In the genomic region with DNA sequence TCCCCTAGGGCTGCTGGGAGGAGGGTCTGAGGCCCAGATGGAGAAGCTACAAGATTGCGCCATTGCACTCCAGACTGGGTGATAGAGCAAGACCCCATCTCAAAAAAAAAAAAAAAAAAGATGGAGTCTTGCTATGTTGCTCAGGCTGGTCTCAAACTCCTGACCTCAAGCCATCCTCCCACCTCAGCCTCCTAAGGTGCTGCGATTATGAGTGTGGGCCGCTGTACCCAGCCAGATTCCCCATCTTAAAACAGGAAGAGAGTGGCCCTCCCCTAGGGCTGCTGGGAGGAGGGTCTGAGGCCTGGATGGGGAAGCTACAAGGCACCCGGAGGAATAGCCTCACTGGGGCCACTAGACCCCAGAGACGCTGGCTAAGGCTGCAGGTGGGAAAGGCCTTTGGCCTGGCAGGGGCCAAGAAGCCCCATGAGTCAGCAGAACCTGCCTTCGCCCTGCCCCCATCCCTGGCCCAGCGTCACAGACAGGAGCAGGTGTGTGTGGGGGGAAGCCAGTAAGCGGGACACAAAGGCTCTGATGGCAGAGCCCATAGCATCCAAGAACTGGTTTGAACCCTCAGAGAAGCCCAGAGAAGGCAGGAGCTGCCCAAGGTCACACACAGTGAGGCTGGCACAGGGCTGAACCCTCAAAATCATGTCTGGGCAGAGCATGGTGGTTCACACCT, we compare ENCODE assay signal across 6 cellular contexts. TPM values are rescaled to one million over a fixed set of nuclear protein-coding genes. Genes with fewer than 3 reads are reported as not detected.
DNase-seq lines count a peak whose midpoint lies in the region; ATAC-seq and TF ChIP-seq lines count a peak whose summit lies in the region.
"Not testable (repeated sequence)": the region's sequence is repeated elsewhere in the genome, so short reads cannot be mapped to it uniquely, and the experiment has no call there.

No MANE protein-coding gene starts in this region.

- not testable (repeated sequence) for H3K4me3 ChIP-seq in adrenal gland, left lung, psoas muscle, spleen

- H3K36me3 ChIP-seq in adrenal gland (replicated peaks in 1 of 2); left lung; psoas muscle (ENCODE audit: insufficient read depth in 1 of 2, low read depth in 1 of 2); spleen: not testable (repeated sequence)

- TF ChIP-seq CTCF in activated CD8-positive, alpha-beta T cell treated with anti-CD3 and anti-CD28 coated beads for 36 hours (IDR thresholded peaks at IDR 0.05); adrenal gland (IDR thresholded peaks at IDR 0.05); left lung (IDR thresholded peaks at IDR 0.05); psoas muscle (IDR thresholded peaks at IDR 0.05); spleen (IDR thresholded peaks at IDR 0.05 in 8 of 11, conservative IDR thresholded peaks at IDR 0.05 in 3 of 11): not testable (repeated sequence)

- H3K27ac ChIP-seq in adrenal gland, left lung, spleen: not testable (repeated sequence)
- H3K27ac ChIP-seq in psoas muscle: peak overlapping the region; percentile 87

- not testable (repeated sequence) for TF ChIP-seq POLR2A in adrenal gland (IDR thresholded peaks at IDR 0.05); spleen (IDR thresholded peaks at IDR 0.05)

- not testable (repeated sequence) for ATAC-seq in activated CD8-positive, alpha-beta T cell treated with anti-CD3 and anti-CD28 coated beads for 36 hours; left ventricle myocardium superior; left lung
- peak; percentile 47 to 64 (median 55) for ATAC-seq in psoas muscle

- H3K27me3 Mint-ChIP-seq in activated CD8-positive, alpha-beta T cell treated with anti-CD3 and anti-CD28 coated beads for 36 hours: not testable (repeated sequence)

- not testable (repeated sequence) for H3K27me3 ChIP-seq in adrenal gland; left lung; psoas muscle (ENCODE audit: insufficient read depth in 3 of 3, low read length in 2 of 3); spleen (replicated peaks in 1 of 7)

- H3K4me1 ChIP-seq in adrenal gland (replicated peaks in 1 of 2); left lung; psoas muscle; spleen: not testable (repeated sequence)

- not testable (repeated sequence) for H3K36me3 Mint-ChIP-seq in activated CD8-positive, alpha-beta T cell treated with anti-CD3 and anti-CD28 coated beads for 36 hours (ENCODE audit: low read depth)

- H3K9me3 ChIP-seq in adrenal gland (replicated peaks in 1 of 3); left lung; psoas muscle; spleen: not testable (repeated sequence)

- intact Hi-C loops in activated CD8-positive, alpha-beta T cell treated with anti-CD3 and anti-CD28 coated beads for 36 hours (cut with micrococcal nuclease); adrenal gland (cut with DNase I); left ventricle myocardium superior (cut with micrococcal nuclease); left lung (cut with DNase I); psoas muscle (cut with DNase I); spleen (cut with DNase I; ENCODE audit: low total_unique reads): not testable (repeated sequence)

- H3K4me1 Mint-ChIP-seq in activated CD8-positive, alpha-beta T cell treated with anti-CD3 and anti-CD28 coated beads for 36 hours (ENCODE audit: low read depth): not testable (repeated sequence)

- not testable (repeated sequence) for H3K27ac Mint-ChIP-seq in activated CD8-positive, alpha-beta T cell treated with anti-CD3 and anti-CD28 coated beads for 36 hours

- not testable (repeated sequence) for H3K9me3 Mint-ChIP-seq in activated CD8-positive, alpha-beta T cell treated with anti-CD3 and anti-CD28 coated beads for 36 hours

- DNase-seq in activated CD8-positive, alpha-beta T cell treated with anti-CD3 and anti-CD28 coated beads for 36 hours: peak; percentile 6
- DNase-seq in adrenal gland (peak; percentile 4 to 49 (median 18)), left ventricle myocardium superior (peak; percentile 24), left lung (peak; percentile 22 to 33), psoas muscle (peak; percentile 5 to 20), spleen (peak; percentile 12)

- POLR2A ChIA-PET in activated CD8-positive, alpha-beta T cell treated with anti-CD3 and anti-CD28 coated beads for 36 hours (lab: Charles Lee): not testable (repeated sequence)

- CTCF ChIA-PET in activated CD8-positive, alpha-beta T cell treated with anti-CD3 and anti-CD28 coated beads for 36 hours (lab: Charles Lee): not testable (repeated sequence)

- H3K4me3 Mint-ChIP-seq in activated CD8-positive, alpha-beta T cell treated with anti-CD3 and anti-CD28 coated beads for 36 hours: not testable (repeated sequence)

- WGBS in adrenal gland, 4 donors: 83 to 86% (median 86%) methylated on average over 2 of the region's 8 CpGs
- 57 to 79% (median 59%) methylated on average over 2 of the region's 8 CpGs for WGBS in psoas muscle, 3 donors
- WGBS in spleen, 5 donors: 49 to 73% (median 54%) methylated on average over 2 of the region's 8 CpGs; no CpG with 5 or more reads in 1 of the 5 donors

RNA-seq across cellular contexts. Expression of a gene that starts 10.0 kb away (rescaled TPM):
- total RNA-seq in activated CD8-positive, alpha-beta T cell treated with anti-CD3 and anti-CD28 coated beads for 36 hours: 10 to 100 TPM; 26.0 to 31.3 TPM
- total RNA-seq in adrenal gland (10 to 100 TPM; 12.1 to 40.5 (median 24.6) TPM), left ventricle myocardium superior (7.5 TPM), left lung (10 to 100 TPM; 18.1 to 18.5 TPM), psoas muscle (100 to 1,000 TPM in 1 of 4 donors, 10 to 100 TPM in 3; 85.1 to 139 (median 88.8) TPM), spleen (10 to 100 TPM; 16.7 to 50.5 (median 22.7) TPM)
- polyA plus RNA-seq in adrenal gland (100 to 1,000 TPM in 1 of 3 donors, 10 to 100 TPM in 1, 1 to 10 TPM in 1; 1.9 to 150 (median 66.8) TPM), psoas muscle (100 to 1,000 TPM in 1 of 3 donors, 10 to 100 TPM in 2; 29.5 to 116 (median 49.0) TPM), spleen (10 to 100 TPM; 18.5 to 42.2 (median 24.6) TPM)

RNA-seq across cellular contexts. Expression of a gene that starts 28.8 kb away (rescaled TPM):
- total RNA-seq in activated CD8-positive, alpha-beta T cell treated with anti-CD3 and anti-CD28 coated beads for 36 hours: 10 to 100 TPM; 49.1 to 54.7 TPM
- 10 to 100 TPM; 15.0 to 63.5 (median 52.5) TPM for total RNA-seq in adrenal gland
- polyA plus RNA-seq in adrenal gland: 100 to 1,000 TPM in 2 of 3 donors, 10 to 100 TPM in 1; 75.8 to 295 (median 172) TPM
- 49.6 TPM for total RNA-seq in left ventricle myocardium superior
- 10 to 100 TPM; 30.5 to 39.0 TPM for total RNA-seq in left lung
- 100 to 1,000 TPM in 1 of 4 donors, 10 to 100 TPM in 3; 55.9 to 101 (median 68.2) TPM for total RNA-seq in psoas muscle
- 100 to 1,000 TPM; 115 to 229 (median 166) TPM for polyA plus RNA-seq in psoas muscle
- 10 to 100 TPM in 6 of 7 donors, 1 to 10 TPM in 1; 8.4 to 34.5 (median 30.8) TPM for total RNA-seq in spleen
- 10 to 100 TPM; 95.6 to 98.8 (median 96.4) TPM for polyA plus RNA-seq in spleen

RNA-seq across cellular contexts. Expression of a gene that starts 35.9 kb away (rescaled TPM):
- total RNA-seq in activated CD8-positive, alpha-beta T cell treated with anti-CD3 and anti-CD28 coated beads for 36 hours: 10 to 100 TPM; 21.4 to 22.3 TPM
- total RNA-seq in adrenal gland: 10 to 100 TPM in 1 of 8 donors, 1 to 10 TPM in 5, under 1 TPM in 2; 0.41 to 13.9 (median 3.4) TPM
- 10 to 100 TPM in 2 of 3 donors, 1 to 10 TPM in 1; 2.4 to 62.9 (median 17.8) TPM for polyA plus RNA-seq in adrenal gland
- total RNA-seq in left ventricle myocardium superior: 2.9 TPM
- 10 to 100 TPM; 12.7 to 22.0 TPM for total RNA-seq in left lung
- 10 to 100 TPM in 1 of 4 donors, 1 to 10 TPM in 3; 1.7 to 11.1 (median 4.3) TPM for total RNA-seq in psoas muscle
- 1 to 10 TPM in 2 of 3 donors, under 1 TPM in 1; 0.88 to 6.2 (median 2.4) TPM for polyA plus RNA-seq in psoas muscle
- 10 to 100 TPM; 14.2 to 31.0 (median 25.8) TPM for total RNA-seq in spleen
- polyA plus RNA-seq in spleen: 10 to 100 TPM; 11.5 to 27.4 (median 18.8) TPM

RNA-seq across cellular contexts. Expression of a gene that starts 42.8 kb away (rescaled TPM):
- total RNA-seq in activated CD8-positive, alpha-beta T cell treated with anti-CD3 and anti-CD28 coated beads for 36 hours: 10 to 100 TPM; 12.3 to 12.7 TPM
- total RNA-seq in adrenal gland: 10 to 100 TPM; 13.0 to 48.9 (median 25.1) TPM
- 10 to 100 TPM in 2 of 3 donors, 1 to 10 TPM in 1; 7.3 to 24.5 (median 22.9) TPM for polyA plus RNA-seq in adrenal gland
- total RNA-seq in left ventricle myocardium superior: 10.4 TPM
- 10 to 100 TPM; 12.9 to 16.6 TPM for total RNA-seq in left lung
- 10 to 100 TPM; 10.4 to 15.6 (median 12.5) TPM for total RNA-seq in psoas muscle
- polyA plus RNA-seq in psoas muscle: 10 to 100 TPM; 19.6 to 40.9 (median 27.2) TPM
- total RNA-seq in spleen: 10 to 100 TPM; 19.9 to 42.2 (median 24.1) TPM
- 10 to 100 TPM; 22.1 to 37.3 (median 33.7) TPM for polyA plus RNA-seq in spleen

RNA-seq across cellular contexts. Expression of a gene that starts 42.9 kb away (rescaled TPM):
- total RNA-seq in activated CD8-positive, alpha-beta T cell treated with anti-CD3 and anti-CD28 coated beads for 36 hours: 1 to 10 TPM; 6.0 to 6.9 TPM
- total RNA-seq in adrenal gland: 10 to 100 TPM; 12.1 to 37.4 (median 12.8) TPM
- 1 to 10 TPM; 6.0 to 9.2 (median 9.1) TPM for polyA plus RNA-seq in adrenal gland
- 4.5 TPM for total RNA-seq in left ventricle myocardium superior
- total RNA-seq in left lung: 1 to 10 TPM; 8.6 to 9.5 TPM
- total RNA-seq in psoas muscle: 1 to 10 TPM; 2.7 to 8.2 (median 6.5) TPM
- polyA plus RNA-seq in psoas muscle: 10 to 100 TPM in 1 of 3 donors, 1 to 10 TPM in 2; 8.4 to 11.1 (median 8.6) TPM
- total RNA-seq in spleen: 10 to 100 TPM in 6 of 7 donors, 1 to 10 TPM in 1; 9.6 to 15.1 (median 10.7) TPM
- 10 to 100 TPM in 1 of 3 donors, 1 to 10 TPM in 2; 9.0 to 11.1 (median 9.2) TPM for polyA plus RNA-seq in spleen
